Comparison of ENCODE assay signal across 9 cellular contexts in the genomic region with DNA sequence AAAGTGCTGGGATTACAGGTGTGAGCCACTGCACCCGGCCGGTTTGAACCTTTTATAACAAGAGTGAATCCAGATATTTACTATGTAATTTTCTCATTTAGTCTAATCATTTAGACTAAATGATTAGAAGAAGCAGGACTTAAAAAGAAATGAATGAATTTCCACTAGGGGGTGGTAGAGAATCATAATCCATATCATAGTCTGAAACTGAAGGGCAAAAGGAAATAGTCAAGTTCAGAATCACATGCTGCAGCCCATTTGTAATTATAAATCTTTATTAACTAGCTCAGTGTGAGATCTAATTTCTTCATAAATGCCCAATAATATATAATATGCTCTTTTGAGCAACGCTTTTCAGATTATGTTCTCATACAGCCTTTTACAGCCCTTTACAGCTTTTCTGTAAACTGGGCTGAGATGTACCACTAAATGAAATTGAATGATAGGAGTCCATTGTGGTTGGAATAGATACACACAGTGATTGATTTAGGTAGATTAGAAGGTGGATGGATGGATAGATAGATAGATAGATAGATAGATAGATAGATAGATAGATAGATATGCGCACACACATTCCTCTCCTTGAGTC. TPM values are rescaled to one million over a fixed set of nuclear protein-coding genes. Genes with fewer than 3 reads are reported as not detected.
A peak's percentile ranks its signal among the peaks of the same experiment; 100 is the strongest.
DNase-seq lines count a peak whose midpoint lies in the region; ATAC-seq, FAIRE-seq and TF ChIP-seq lines count a peak whose summit lies in the region.
"Had no signal": no experiment of that assay in that cellular context is flagged by ENCODE, and none has a peak within 500 bp of the region (broad histone marks: within the 10 kb centered on the region; RNA-seq: fewer than 3 reads in every experiment).

No MANE protein-coding gene starts in this region.

- H3K9me3 Mint-ChIP-seq in stimulated activated memory B cell treated with anti-CD40 and anti-IgM and Interleukin-4, amounts not matched to agents 10 μg/mL and 1 μg/mL and 100 μg/mL, for 72 hours, result no peaks in the 10 kb centered on the region
- H3K9me3 Mint-ChIP-seq in activated T-helper 1 cell treated with anti-CD3 and anti-CD28 coated beads, Interleukin-12 subunit alpha, Interleukin-12 subunit beta, Interleukin-2, Interleukin-4 antibody, amounts not matched to agents 30 ng/mL and 10 ng/mL and 1 ng/mL, durations not matched to agents 14 hours and 24 hours and 36 hours, result no peaks in the 10 kb centered on the region

- H3K4me1 Mint-ChIP-seq in stimulated activated memory B cell treated with anti-CD40 and anti-IgM and Interleukin-4, amounts not matched to agents 10 μg/mL and 1 μg/mL and 100 μg/mL, for 72 hours, result peaks cover 33% of the 10 kb centered on the region
- no peaks in the 10 kb centered on the region for H3K4me1 Mint-ChIP-seq in activated T-helper 1 cell treated with anti-CD3 and anti-CD28 coated beads, Interleukin-12 subunit alpha, Interleukin-12 subunit beta, Interleukin-2, Interleukin-4 antibody, amounts not matched to agents 30 ng/mL and 10 ng/mL and 1 ng/mL, durations not matched to agents 14 hours and 24 hours and 36 hours (ENCODE audit: low read depth)

- no peaks in the 10 kb centered on the region for H3K36me3 ChIP-seq in adrenal gland (replicated peaks in 1 of 2)
- no peaks in the 10 kb centered on the region for H3K36me3 ChIP-seq in hepatocyte (replicated peaks; ENCODE audit: insufficient read depth, low read depth)

- H3K4me3 ChIP-seq in adrenal gland, result no peak overlapping the region
- no peak overlapping the region for H3K4me3 ChIP-seq in hepatocyte

- H3K27ac ChIP-seq in adrenal gland, result peak overlapping the region in 1 of 5 donors; percentile 24
- H3K27ac ChIP-seq in hepatocyte, result no peak overlapping the region
- H3K27ac ChIP-seq: epithelial cell of prostate had no signal

- no peaks in the 10 kb centered on the region for H3K36me3 Mint-ChIP-seq in stimulated activated memory B cell treated with anti-CD40 and anti-IgM and Interleukin-4, amounts not matched to agents 10 μg/mL and 1 μg/mL and 100 μg/mL, for 72 hours
- H3K36me3 Mint-ChIP-seq in activated T-helper 1 cell treated with anti-CD3 and anti-CD28 coated beads, Interleukin-12 subunit alpha, Interleukin-12 subunit beta, Interleukin-2, Interleukin-4 antibody, amounts not matched to agents 30 ng/mL and 10 ng/mL and 1 ng/mL, durations not matched to agents 14 hours and 24 hours and 36 hours (ENCODE audit: low read depth), result peaks cover 5% of the 10 kb centered on the region

- H3K9me3 ChIP-seq in adrenal gland (replicated peaks in 1 of 3), result no peaks in the 10 kb centered on the region
- no peaks in the 10 kb centered on the region for H3K9me3 ChIP-seq in hepatocyte (ENCODE audit: low read depth)

- TF ChIP-seq POLR2A in adrenal gland (IDR thresholded peaks at IDR 0.05), result no peak

- H3K9me2 ChIP-seq in hepatocyte (replicated peaks; ENCODE audit: insufficient read depth), result no peaks in the 10 kb centered on the region

- H3K27ac Mint-ChIP-seq in stimulated activated memory B cell treated with anti-CD40 and anti-IgM and Interleukin-4, amounts not matched to agents 10 μg/mL and 1 μg/mL and 100 μg/mL, for 72 hours, result peak overlapping the region; percentile 72
- H3K27ac Mint-ChIP-seq in activated T-helper 1 cell treated with anti-CD3 and anti-CD28 coated beads, Interleukin-12 subunit alpha, Interleukin-12 subunit beta, Interleukin-2, Interleukin-4 antibody, amounts not matched to agents 30 ng/mL and 10 ng/mL and 1 ng/mL, durations not matched to agents 14 hours and 24 hours and 36 hours, result no peak overlapping the region

- no peaks in the 10 kb centered on the region for H3K27me3 Mint-ChIP-seq in stimulated activated memory B cell treated with anti-CD40 and anti-IgM and Interleukin-4, amounts not matched to agents 10 μg/mL and 1 μg/mL and 100 μg/mL, for 72 hours
- H3K27me3 Mint-ChIP-seq in activated T-helper 1 cell treated with anti-CD3 and anti-CD28 coated beads, Interleukin-12 subunit alpha, Interleukin-12 subunit beta, Interleukin-2, Interleukin-4 antibody, amounts not matched to agents 30 ng/mL and 10 ng/mL and 1 ng/mL, durations not matched to agents 14 hours and 24 hours and 36 hours (ENCODE audit: insufficient read depth), result peaks cover 13% of the 10 kb centered on the region

- no peaks in the 10 kb centered on the region for H3K79me2 ChIP-seq in hepatocyte

- peak; percentile 50 for ATAC-seq in stimulated activated memory B cell treated with anti-CD40 and anti-IgM and Interleukin-4, amounts not matched to agents 10 μg/mL and 1 μg/mL and 100 μg/mL, for 72 hours

- no peak overlapping the region for H3K4me2 ChIP-seq in hepatocyte

- TF ChIP-seq CTCF in AG09319 (IDR thresholded peaks at IDR 0.05; ENCODE audit: low read depth, low read length) (peak; percentile 48), adrenal gland (IDR thresholded peaks at IDR 0.05) (peak; percentile 59 to 87 (median 76)), hepatocyte (IDR thresholded peaks at IDR 0.05; ENCODE audit: poor library complexity) (peak; percentile 69)

- intact Hi-C loops in adrenal gland (cut with DNase I), result loop anchor here (5.0 to 10.0 kb wide), 3 partner anchors 49 to 102 kb away; no protein-coding TSS in a partner anchor
- intact Hi-C loops in activated T-helper 1 cell treated with anti-CD3 and anti-CD28 coated beads, Interleukin-12 subunit alpha, Interleukin-12 subunit beta, Interleukin-2, Interleukin-4 antibody, amounts not matched to agents 30 ng/mL and 10 ng/mL and 1 ng/mL, durations not matched to agents 14 hours and 24 hours and 36 hours (cut with micrococcal nuclease), result loop anchor here (1.0 kb wide), 6 partner anchors 9 to 99 kb away; partner anchors contain the start of gene HLA-DMA

- WGBS in adrenal gland, 4 donors, result 26 to 35% (median 34%) methylated on average over 4 of the region's 4 CpGs
- WGBS in hepatocyte (ENCODE audit: low lambda C conversion rate, missing lambda C conversion rate), result 46% methylated on average over 4 of the region's 4 CpGs

- DNase-seq in AG09319 (ENCODE audit: extremely low read depth, low read depth), result peak; percentile 44
- DNase-seq in GM19239 (ENCODE audit: insufficient read length, low spot score), result peak; percentile 22
- DNase-seq in NCI-H345 (lab: John Stamatoyannopoulos, UW), result peak; percentile 65
- DNase-seq in adrenal gland, result no peak
- DNase-seq in hepatocyte (ENCODE audit: low spot score), result peak; percentile 81
- DNase-seq in activated T-helper 1 cell treated with anti-CD3 and anti-CD28 coated beads, Interleukin-12 subunit alpha, Interleukin-12 subunit beta, Interleukin-2, Interleukin-4 antibody, amounts not matched to agents 30 ng/mL and 10 ng/mL and 1 ng/mL, durations not matched to agents 14 hours and 24 hours and 36 hours (ENCODE audit: low spot score), result no peak
- DNase-seq in ecto neural progenitor cell (ENCODE audit: low spot score), result no peak

- H3K27me3 ChIP-seq in adrenal gland (no peaks in the 10 kb centered on the region), hepatocyte (peaks cover 6% of the 10 kb centered on the region)

- no peak overlapping the region for H3K4me3 Mint-ChIP-seq in stimulated activated memory B cell treated with anti-CD40 and anti-IgM and Interleukin-4, amounts not matched to agents 10 μg/mL and 1 μg/mL and 100 μg/mL, for 72 hours
- H3K4me3 Mint-ChIP-seq in activated T-helper 1 cell treated with anti-CD3 and anti-CD28 coated beads, Interleukin-12 subunit alpha, Interleukin-12 subunit beta, Interleukin-2, Interleukin-4 antibody, amounts not matched to agents 30 ng/mL and 10 ng/mL and 1 ng/mL, durations not matched to agents 14 hours and 24 hours and 36 hours, result no peak overlapping the region

- FAIRE-seq in GM19239 (lab: Jason Lieb, UNC), result peak; percentile 58

- H3K4me1 ChIP-seq in adrenal gland (replicated peaks in 1 of 2), result peaks cover 12 to 20% of the 10 kb centered on the region in 2 donors
- no peaks in the 10 kb centered on the region for H3K4me1 ChIP-seq in hepatocyte (ENCODE audit: insufficient read depth)

- H4K20me1 ChIP-seq in hepatocyte (ENCODE audit: insufficient read depth, poor library complexity, severe bottlenecking), result no peaks in the 10 kb centered on the region

- H2AFZ ChIP-seq in hepatocyte, result no peak overlapping the region

RNA-seq across cellular contexts. Expression of gene PSMB9, which starts 31.8 kb away (rescaled TPM):
- 10 to 100 TPM; 16.1 to 69.8 (median 42.3) TPM for total RNA-seq in adrenal gland
- 10 to 100 TPM; 13.8 to 52.9 (median 33.5) TPM for polyA plus RNA-seq in adrenal gland
- total RNA-seq in hepatocyte, result 1.3 TPM in 1 of 2 replicates, not detected in the other
- polyA plus RNA-seq in hepatocyte, result 3.1 and 3.3 TPM in 2 replicates
- 249 and 253 TPM in 2 replicates for total RNA-seq in activated T-helper 1 cell treated with anti-CD3 and anti-CD28 coated beads, Interleukin-12 subunit alpha, Interleukin-12 subunit beta, Interleukin-2, Interleukin-4 antibody, amounts not matched to agents 30 ng/mL and 10 ng/mL and 1 ng/mL, durations not matched to agents 14 hours and 24 hours and 36 hours

RNA-seq across cellular contexts. Expression of gene TAP1, which starts 32.3 kb away (rescaled TPM):
- 10 to 100 TPM; 38.7 to 76.9 (median 54.3) TPM for total RNA-seq in adrenal gland
- polyA plus RNA-seq in adrenal gland, result 10 to 100 TPM; 24.9 to 77.9 (median 52.2) TPM
- 13.7 and 15.2 TPM in 2 replicates for total RNA-seq in hepatocyte
- polyA plus RNA-seq in hepatocyte, result 11.0 and 14.1 TPM in 2 replicates
- 284 and 290 TPM in 2 replicates for total RNA-seq in activated T-helper 1 cell treated with anti-CD3 and anti-CD28 coated beads, Interleukin-12 subunit alpha, Interleukin-12 subunit beta, Interleukin-2, Interleukin-4 antibody, amounts not matched to agents 30 ng/mL and 10 ng/mL and 1 ng/mL, durations not matched to agents 14 hours and 24 hours and 36 hours

RNA-seq across cellular contexts. Expression of gene PSMB8, which starts 41.9 kb away (rescaled TPM):
- total RNA-seq in adrenal gland, result 100 to 1,000 TPM in 1 of 8 donors, 10 to 100 TPM in 7; 67.5 to 114 (median 88.1) TPM
- polyA plus RNA-seq in adrenal gland, result 100 to 1,000 TPM in 2 of 3 donors, 10 to 100 TPM in 1; 63.0 to 195 (median 137) TPM
- total RNA-seq in hepatocyte, result 19.1 and 25.7 TPM in 2 replicates
- polyA plus RNA-seq in hepatocyte, result 18.6 and 36.7 TPM in 2 replicates
- 353 and 358 TPM in 2 replicates for total RNA-seq in activated T-helper 1 cell treated with anti-CD3 and anti-CD28 coated beads, Interleukin-12 subunit alpha, Interleukin-12 subunit beta, Interleukin-2, Interleukin-4 antibody, amounts not matched to agents 30 ng/mL and 10 ng/mL and 1 ng/mL, durations not matched to agents 14 hours and 24 hours and 36 hours

RNA-seq across cellular contexts. Expression of gene TAP2, which starts 47.3 kb away (rescaled TPM):
- total RNA-seq in adrenal gland (10 to 100 TPM in 6 of 8 donors, 1 to 10 TPM in 2; 4.8 to 48.0 (median 29.5) TPM), hepatocyte (5.9 and 11.7 TPM in 2 replicates)
- polyA plus RNA-seq in adrenal gland (10 to 100 TPM; 20.5 to 24.3 (median 21.5) TPM), hepatocyte (1.2 and 1.7 TPM in 2 replicates)
- total RNA-seq in activated T-helper 1 cell treated with anti-CD3 and anti-CD28 coated beads, Interleukin-12 subunit alpha, Interleukin-12 subunit beta, Interleukin-2, Interleukin-4 antibody, amounts not matched to agents 30 ng/mL and 10 ng/mL and 1 ng/mL, durations not matched to agents 14 hours and 24 hours and 36 hours, result 160 and 167 TPM in 2 replicates

RNA-seq across cellular contexts. Expression of gene HLA-DMB, which starts 55.0 kb away (rescaled TPM):
- total RNA-seq in adrenal gland (100 to 1,000 TPM in 1 of 8 donors, 10 to 100 TPM in 7; 37.3 to 118 (median 85.7) TPM), hepatocyte (1.00 and 1.0 TPM in 2 replicates)
- polyA plus RNA-seq in adrenal gland (10 to 100 TPM in 2 of 3 donors, 1 to 10 TPM in 1; 9.1 to 41.2 (median 23.9) TPM), hepatocyte (1.7 TPM in 1 of 2 replicates, not detected in the other)
- total RNA-seq in activated T-helper 1 cell treated with anti-CD3 and anti-CD28 coated beads, Interleukin-12 subunit alpha, Interleukin-12 subunit beta, Interleukin-2, Interleukin-4 antibody, amounts not matched to agents 30 ng/mL and 10 ng/mL and 1 ng/mL, durations not matched to agents 14 hours and 24 hours and 36 hours, result 2.7 and 2.8 TPM in 2 replicates

Comparison
In these comparisons a context has a peak if more than half of its experiments do, and no peak if none do; other contexts are left out.
1. DNase-seq: peak in AG09319 (single experiment), GM19239 (single experiment), NCI-H345 (single experiment) and hepatocyte (single experiment); none in adrenal gland (0 of 7), activated T-helper 1 cell treated with anti-CD3 and anti-CD28 coated beads, Interleukin-12 subunit alpha, Interleukin-12 subunit beta, Interleukin-2, Interleukin-4 antibody, amounts not matched to agents 30 ng/mL and 10 ng/mL and 1 ng/mL, durations not matched to agents 14 hours and 24 hours and 36 hours (single experiment) and ecto neural progenitor cell (single experiment).
2. Peak in every context shown above with its lines, with median percentiles within 50 percentile points of each other: CTCF ChIP-seq.